9 cellular contexts compared by ENCODE assay signal in the genomic region with DNA sequence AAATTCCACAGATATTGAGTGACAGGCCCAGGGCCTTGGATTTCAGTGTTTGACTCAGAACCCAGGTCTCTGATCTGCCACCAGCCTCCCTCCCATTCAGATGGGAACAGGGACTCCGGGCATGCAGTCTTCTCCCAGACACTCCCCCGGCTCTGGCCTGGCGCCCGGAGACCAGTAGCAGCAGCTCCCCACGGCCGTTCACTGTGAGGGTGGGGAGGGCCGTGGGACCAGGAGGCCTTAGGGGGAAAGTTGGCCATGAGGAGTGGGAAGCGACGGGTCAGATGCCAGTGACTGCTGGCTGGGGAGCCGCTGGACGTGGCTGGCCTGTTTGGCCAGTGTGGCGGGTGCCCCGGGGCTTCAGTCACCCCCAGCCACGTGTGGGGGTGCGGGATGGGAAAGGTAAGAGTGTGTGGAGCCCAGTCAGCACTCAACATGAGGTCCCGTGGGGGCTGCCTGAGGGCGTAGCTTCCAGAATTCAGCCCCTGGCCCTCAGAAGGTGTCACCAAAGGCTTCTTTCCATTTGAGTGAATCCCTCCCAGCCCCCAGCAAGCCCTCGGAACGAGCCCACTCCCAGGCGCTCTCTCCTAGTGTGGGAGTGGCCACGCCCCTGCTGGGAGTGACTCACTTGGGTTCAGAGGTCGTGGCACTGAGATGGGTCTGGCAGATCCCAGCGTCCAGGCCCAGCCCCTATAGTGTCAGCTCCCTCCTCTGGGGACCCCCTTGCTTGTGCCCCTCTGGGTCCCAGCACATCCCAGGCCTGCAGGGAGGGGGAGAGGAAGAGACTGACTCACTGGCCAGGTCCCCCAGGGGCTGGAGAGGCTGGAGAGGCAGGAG.
DNase-seq lines count a peak whose midpoint lies in the region; ATAC-seq and TF ChIP-seq lines count a peak whose summit lies in the region.
"Had no signal": no experiment of that assay in that cellular context is flagged by ENCODE, and none has a peak within 500 bp of the region (broad histone marks: within the 10 kb centered on the region; RNA-seq: fewer than 3 reads in every experiment).

No MANE protein-coding gene starts in this region.

- H3K18ac ChIP-seq in mesenchymal stem cell (ENCODE audit: low read depth in 1 of 2, low read length in 2 of 2), result peak overlapping the region; percentile 90 to 95

- H4K8ac ChIP-seq in mesenchymal stem cell (ENCODE audit: low read length), result peak overlapping the region; percentile 87

- H3K14ac ChIP-seq in mesenchymal stem cell (ENCODE audit: low read length in 2 of 2), result peak overlapping the region in 1 of 2 experiments; percentile 9

- POLR2A ChIA-PET in WTC11 (lab: Charles Lee), result interaction anchor here (1.1 to 2.5 kb wide), 3 partner anchors 16 to 76 kb away, joined by 3 to 14 read pairs (median 3); no protein-coding TSS in a partner anchor

- no peak overlapping the region for H2AK5ac ChIP-seq in mesenchymal stem cell (ENCODE audit: low read length, severe bottlenecking)

- H3K4ac ChIP-seq in mesenchymal stem cell (ENCODE audit: low read depth in 1 of 2, low read length in 2 of 2), result peak overlapping the region; percentile 27 to 92

- in situ Hi-C loops in GM13977 (cut with MboI; ENCODE audit: low pct_unique_long_range_greater_than_20kb, low sequenced_read_pairs, unreplicated experiment), result no loop called here

- no peaks in the 10 kb centered on the region for H3K9me3 Mint-ChIP-seq in WTC11
- no peaks in the 10 kb centered on the region for H3K9me3 Mint-ChIP-seq in stimulated activated memory B cell treated with anti-CD40 and anti-IgM and Interleukin-4, amounts not matched to agents 10 μg/mL and 1 μg/mL and 100 μg/mL, for 72 hours

- no peaks in the 10 kb centered on the region for H3K27me3 Mint-ChIP-seq in WTC11 (ENCODE audit: low read depth)
- no peaks in the 10 kb centered on the region for H3K27me3 Mint-ChIP-seq in stimulated activated memory B cell treated with anti-CD40 and anti-IgM and Interleukin-4, amounts not matched to agents 10 μg/mL and 1 μg/mL and 100 μg/mL, for 72 hours

- peak; percentile 67 for DNase-seq in DMS 273 (lab: John Stamatoyannopoulos, UW; ENCODE audit: unreplicated experiment)
- no peak for DNase-seq in DMS 273 treated with DMSO at 0.1 percent for 48 hours (lab: John Stamatoyannopoulos, UW)
- peak; percentile 59 for DNase-seq in WTC11 (ENCODE audit: low spot score)
- DNase-seq in mesenchymal stem cell, result peak; percentile 89
- DNase-seq in GM13977 (ENCODE audit: low spot score), result no peak

- peak; percentile 22 for ATAC-seq in WTC11
- ATAC-seq in stimulated activated memory B cell treated with anti-CD40 and anti-IgM and Interleukin-4, amounts not matched to agents 10 μg/mL and 1 μg/mL and 100 μg/mL, for 72 hours, result no peak
- no peak for ATAC-seq in HG03439 (IDR thresholded peaks at IDR 0.05; ENCODE audit: unreplicated experiment)

- H3K4me1 ChIP-seq in duodenal mucosa (ENCODE audit: control insufficient read depth in 1 of 2, insufficient read depth in 2 of 2, low read length in 2 of 2) (peaks cover 73 to 86% of the 10 kb centered on the region in 2 donors), mesenchymal stem cell (ENCODE audit: control insufficient read depth, insufficient read depth, low read depth, low read length) (peaks cover 63% of the 10 kb centered on the region)

- no peak overlapping the region for H3K23ac ChIP-seq in mesenchymal stem cell (ENCODE audit: low read length in 2 of 2)

- peak overlapping the region; percentile 79 to 91 for H3K9ac ChIP-seq in duodenal mucosa (ENCODE audit: low read depth in 1 of 2, low read length in 2 of 2)
- H3K9ac ChIP-seq in mesenchymal stem cell (ENCODE audit: low read length), result peak overlapping the region; percentile 87

- peak overlapping the region; percentile 59 for H3K4me2 ChIP-seq in mesenchymal stem cell (ENCODE audit: low read length, poor library complexity, severe bottlenecking)

- no peak overlapping the region for H2AFZ ChIP-seq in mesenchymal stem cell (ENCODE audit: low read depth, low read length)

- no peaks in the 10 kb centered on the region for H3K36me3 Mint-ChIP-seq in WTC11
- H3K36me3 Mint-ChIP-seq in stimulated activated memory B cell treated with anti-CD40 and anti-IgM and Interleukin-4, amounts not matched to agents 10 μg/mL and 1 μg/mL and 100 μg/mL, for 72 hours, result peaks cover 38% of the 10 kb centered on the region

- H3K4me3 Mint-ChIP-seq in WTC11, result peak overlapping the region; percentile 84
- H3K4me3 Mint-ChIP-seq in stimulated activated memory B cell treated with anti-CD40 and anti-IgM and Interleukin-4, amounts not matched to agents 10 μg/mL and 1 μg/mL and 100 μg/mL, for 72 hours, result peak overlapping the region; percentile 92

- H3K27ac ChIP-seq in duodenal mucosa (ENCODE audit: low read depth, low read length) (peak overlapping the region; percentile 78), mesenchymal stem cell (ENCODE audit: low read length, poor library complexity, severe bottlenecking) (peak overlapping the region; percentile 30)
- H3K27ac ChIP-seq: 22Rv1 had no signal

- H3K79me1 ChIP-seq in mesenchymal stem cell (replicated peaks; ENCODE audit: low read length, poor library complexity, severe bottlenecking), result peaks cover 15% of the 10 kb centered on the region

- H3K9me3 ChIP-seq in duodenal mucosa (ENCODE audit: control insufficient read depth in 1 of 2, low read length in 2 of 2) (no peaks in the 10 kb centered on the region), mesenchymal stem cell (ENCODE audit: control insufficient read depth, low read length) (no peaks in the 10 kb centered on the region)

- no peak overlapping the region for H2BK5ac ChIP-seq in mesenchymal stem cell (ENCODE audit: low read depth, low read length, poor library complexity, severe bottlenecking)

- H3K4me1 Mint-ChIP-seq in WTC11, result peaks cover 64% of the 10 kb centered on the region
- H3K4me1 Mint-ChIP-seq in stimulated activated memory B cell treated with anti-CD40 and anti-IgM and Interleukin-4, amounts not matched to agents 10 μg/mL and 1 μg/mL and 100 μg/mL, for 72 hours, result peaks cover 63% of the 10 kb centered on the region

- peak overlapping the region; percentile 83; the same call in 1 of the 2 replicates for H3K27ac Mint-ChIP-seq in WTC11
- H3K27ac Mint-ChIP-seq in stimulated activated memory B cell treated with anti-CD40 and anti-IgM and Interleukin-4, amounts not matched to agents 10 μg/mL and 1 μg/mL and 100 μg/mL, for 72 hours, result peak overlapping the region; percentile 100

- no peak for TF ChIP-seq CTCF in WTC11 (IDR thresholded peaks at IDR 0.05)
- TF ChIP-seq CTCF in GM13977 (IDR thresholded peaks at IDR 0.05; ENCODE audit: extremely low read depth, insufficient read depth, missing control alignments), result no peak

- 3% methylated on average over 20 of the region's 23 CpGs for WGBS in mesenchymal stem cell

- H4K91ac ChIP-seq in mesenchymal stem cell (ENCODE audit: low read length), result peak overlapping the region; percentile 64

- H2BK12ac ChIP-seq in mesenchymal stem cell (ENCODE audit: low read length in 2 of 2), result peak overlapping the region in 1 of 2 experiments; percentile 80

- no peak overlapping the region for H2BK15ac ChIP-seq in mesenchymal stem cell (ENCODE audit: low read depth, poor library complexity, severe bottlenecking)

- H3K4me3 ChIP-seq in duodenal mucosa (ENCODE audit: low read depth in 1 of 2, low read length in 2 of 2), result peak overlapping the region; percentile 81 to 84
- H3K4me3 ChIP-seq in mesenchymal stem cell (ENCODE audit: insufficient read depth in 1 of 2, low read depth in 1 of 2, low read length in 2 of 2), result peak overlapping the region; percentile 26 to 94

- H3K27me3 ChIP-seq in duodenal mucosa (ENCODE audit: control insufficient read depth in 1 of 2, insufficient read depth in 2 of 2, low read length in 2 of 2) (no peaks in the 10 kb centered on the region), mesenchymal stem cell (ENCODE audit: control insufficient read depth in 1 of 2, insufficient read depth in 1 of 2, low read length in 2 of 2) (no peaks in the 10 kb centered on the region)

- H2BK120ac ChIP-seq in mesenchymal stem cell (ENCODE audit: low read depth, low read length), result no peak overlapping the region

- peaks cover 0 to 6% of the 10 kb centered on the region in 2 donors for H3K36me3 ChIP-seq in duodenal mucosa (ENCODE audit: control insufficient read depth in 1 of 2, insufficient read depth in 2 of 2, low read length in 2 of 2)
- H3K36me3 ChIP-seq in mesenchymal stem cell (ENCODE audit: control insufficient read depth in 1 of 2, insufficient read depth in 2 of 2, low read depth in 1 of 2, low read length in 2 of 2), result peaks cover 8 to 33% of the 10 kb centered on the region in 2 experiments

- CTCF ChIA-PET in WTC11 (lab: Charles Lee), result interaction anchor here (0.8 to 6.8 kb wide), 9 partner anchors 8 to 58 kb away, joined by 3 to 81 read pairs (median 3); no protein-coding TSS in a partner anchor

TF ChIP-seq in WTC11, 78 proteins besides CTCF, POLR2A, EP300 and RAD21:
- no peak for TF ChIP-seq ZNF416 (CRISPR knock-in tag; IDR thresholded peaks at IDR 0.05)
- TF ChIP-seq GABPB1 (CRISPR knock-in tag; IDR thresholded peaks at IDR 0.05), result peak; percentile 48; the same call in 1 of the 2 replicates

Comparison
In these comparisons a context has a peak if more than half of its experiments do, and no peak if none do; other contexts are left out.
1. DNase-seq: peak in DMS 273 (single experiment), WTC11 (single experiment) and mesenchymal stem cell (single experiment); none in DMS 273 treated with DMSO at 0.1 percent for 48 hours (single experiment) and GM13977 (single experiment).